ENCODE assay signal across 11 cellular contexts in genomic region chr2:120395686-120396518, GRCh38. TPM values are rescaled to one million over a fixed set of nuclear protein-coding genes. Genes with fewer than 3 reads are reported as not detected.
DNase-seq lines count a peak whose midpoint lies in the region; ATAC-seq, FAIRE-seq and TF ChIP-seq lines count a peak whose summit lies in the region.
"Had no signal": no experiment of that assay in that cellular context is flagged by ENCODE, and none has a peak within 500 bp of the region (broad histone marks: within the 10 kb centered on the region; RNA-seq: fewer than 3 reads in every experiment).

No MANE protein-coding gene starts in this region.

- no peak overlapping the region for H3K9ac ChIP-seq in kidney (ENCODE audit: low read length in 2 of 2)

- peaks cover 0 to 6% (median 0%) of the 10 kb centered on the region in 3 donors for H3K27me3 Mint-ChIP-seq in immature natural killer cell (ENCODE audit: low read depth in 3 of 3)
- H3K27me3 Mint-ChIP-seq in activated naive CD8-positive, alpha-beta T cell treated with anti-CD3 and anti-CD28 coated beads, Interleukin-2, amount 50 U/mL, for 24 hours = peaks cover 2% of the 10 kb centered on the region

- no peak overlapping the region for H3K4me3 ChIP-seq in H7 (ENCODE audit: insufficient read depth, low read depth, low read length)
- H3K4me3 ChIP-seq in kidney (ENCODE audit: low read length in 2 of 2) = no peak overlapping the region
- H3K4me3 ChIP-seq: GM12878 had no signal

- H3K4me1 Mint-ChIP-seq in immature natural killer cell = peaks cover 0 to 3% of the 10 kb centered on the region in 2 donors
- H3K4me1 Mint-ChIP-seq in activated naive CD8-positive, alpha-beta T cell treated with anti-CD3 and anti-CD28 coated beads, Interleukin-2, amount 50 U/mL, for 24 hours = no peaks in the 10 kb centered on the region

- no peaks in the 10 kb centered on the region for H3K36me3 ChIP-seq in H7 (replicated peaks; ENCODE audit: control insufficient read depth, insufficient read depth, low read length)
- no peaks in the 10 kb centered on the region for H3K36me3 ChIP-seq in kidney (ENCODE audit: control insufficient read depth in 1 of 2, insufficient read depth in 2 of 2, low read length in 2 of 2)

- H3K4me3 Mint-ChIP-seq in immature natural killer cell = no peak overlapping the region
- no peak overlapping the region for H3K4me3 Mint-ChIP-seq in activated naive CD8-positive, alpha-beta T cell treated with anti-CD3 and anti-CD28 coated beads, Interleukin-2, amount 50 U/mL, for 24 hours

- peak; percentile 10 for DNase-seq in 8988T
- DNase-seq in H7 = peak; percentile 88
- peak; percentile 67 to 86 for DNase-seq in NCI-H524 (lab: John Stamatoyannopoulos, UW)
- peak; percentile 75 for DNase-seq in kidney
- DNase-seq in AG08395 (ENCODE audit: low spot score) = no peak
- no peak for DNase-seq in immature natural killer cell
- DNase-seq in activated naive CD8-positive, alpha-beta T cell treated with anti-CD3 and anti-CD28 coated beads, Interleukin-2, amount 50 U/mL, for 24 hours = no peak
- DNase-seq: C1 segment of cervical spinal cord had no signal

- H3K9me3 Mint-ChIP-seq in immature natural killer cell = peaks cover 0 to 1% (median 0%) of the 10 kb centered on the region in 6 donors
- no peaks in the 10 kb centered on the region for H3K9me3 Mint-ChIP-seq in activated naive CD8-positive, alpha-beta T cell treated with anti-CD3 and anti-CD28 coated beads, Interleukin-2, amount 50 U/mL, for 24 hours

- H3K27ac Mint-ChIP-seq in immature natural killer cell = no peak overlapping the region
- H3K27ac Mint-ChIP-seq in activated naive CD8-positive, alpha-beta T cell treated with anti-CD3 and anti-CD28 coated beads, Interleukin-2, amount 50 U/mL, for 24 hours = no peak overlapping the region

- H3K9me3 ChIP-seq in kidney (ENCODE audit: control insufficient read depth in 1 of 2, low read length in 2 of 2) = peaks cover 0 to 8% of the 10 kb centered on the region in 2 donors

- no peaks in the 10 kb centered on the region for H3K36me3 Mint-ChIP-seq in immature natural killer cell
- no peaks in the 10 kb centered on the region for H3K36me3 Mint-ChIP-seq in activated naive CD8-positive, alpha-beta T cell treated with anti-CD3 and anti-CD28 coated beads, Interleukin-2, amount 50 U/mL, for 24 hours (ENCODE audit: low read depth)

- no peak overlapping the region for H3K27ac ChIP-seq in kidney (ENCODE audit: low read depth in 2 of 2, low read length in 2 of 2)

- FAIRE-seq in kidney (lab: Jason Lieb, UNC) = no peak
- FAIRE-seq: bronchial epithelial cell, GM12878 had no signal

- H3K4me1 ChIP-seq in kidney (ENCODE audit: control insufficient read depth in 1 of 2, insufficient read depth in 1 of 2, low read depth in 1 of 2, low read length in 2 of 2) = no peaks in the 10 kb centered on the region

- no peaks in the 10 kb centered on the region for H3K27me3 ChIP-seq in H7 (ENCODE audit: control insufficient read depth, insufficient read depth, low read length)

- intact Hi-C loops in kidney (cut with DNase I) = no loop called here

- no peak for TF ChIP-seq CTCF in kidney (IDR thresholded peaks at IDR 0.05; ENCODE audit: borderline replicate concordance, extremely low read depth, insufficient read depth)

- no peak for ATAC-seq in activated naive CD8-positive, alpha-beta T cell treated with anti-CD3 and anti-CD28 coated beads, Interleukin-2, amount 50 U/mL, for 24 hours
- no peak for ATAC-seq in HG02588 (IDR thresholded peaks at IDR 0.05; ENCODE audit: unreplicated experiment)
- ATAC-seq: GM12878 had no signal

RNA-seq across cellular contexts. Expression of gene INHBB, which starts 50.0 kb away (rescaled TPM):
- total RNA-seq in H7 (2014; rRNA removed; shearing (Covaris generic)) = 0.07 and 0.11 TPM in 2 replicates
- total RNA-seq in kidney = 3.7 TPM
- polyA plus RNA-seq in kidney (ENCODE audit: insufficient read depth, low read depth, low replicate concordance) (0.49 TPM), immature natural killer cell (not detected)
- polyA plus RNA-seq: GM12878 had no signal

Comparison
In these comparisons a context has a peak if more than half of its experiments do, and no peak if none do; other contexts are left out.
1. DNase-seq: peak in 8988T (single experiment), H7 (single experiment), NCI-H524 (2 of 2) and kidney (single experiment); none in AG08395 (single experiment), immature natural killer cell (0 of 3) and activated naive CD8-positive, alpha-beta T cell treated with anti-CD3 and anti-CD28 coated beads, Interleukin-2, amount 50 U/mL, for 24 hours (single experiment).